In genomic region chr1:161209790-161210409, GRCh38 we compare ENCODE assay signal across 8 cellular contexts. TPM values are rescaled to one million over a fixed set of nuclear protein-coding genes. Genes with fewer than 3 reads are reported as not detected.
DNase-seq lines count a peak whose midpoint lies in the region; ATAC-seq and TF ChIP-seq lines count a peak whose summit lies in the region.

No MANE protein-coding gene starts in this region.

- peak overlapping the region; percentile 90 for H3K27ac ChIP-seq in left ventricle myocardium inferior (replicated peaks)

- H3K9ac ChIP-seq in adipocyte (ENCODE audit: low read length): no peak overlapping the region

- H3K4me1 ChIP-seq in adipocyte (ENCODE audit: control insufficient read depth, insufficient read depth, low read length) (peaks cover 17% of the 10 kb centered on the region), left ventricle myocardium inferior (peaks cover 58% of the 10 kb centered on the region)

- DNase-seq in C1 segment of cervical spinal cord (lab: John Stamatoyannopoulos, UW) (peak in 11 of 14 donors; percentile 11 to 69 (median 38)), NCI-H1417 treated with DMSO at 0.1 percent for 48 hours (lab: John Stamatoyannopoulos, UW) (peak; percentile 18), adipocyte (ENCODE audit: low read depth) (peak; percentile 92), left ventricle myocardium inferior (peak; percentile 66), retinal pigment epithelial cell (ENCODE audit: low read depth) (no peak)

- intact Hi-C loops in left ventricle myocardium inferior (cut with micrococcal nuclease): no loop called here

- peak; percentile 93 for TF ChIP-seq CTCF in left ventricle myocardium inferior (IDR thresholded peaks at IDR 0.05; ENCODE audit: borderline replicate concordance)
- peak; percentile 97 for TF ChIP-seq CTCF in retinal pigment epithelial cell (conservative IDR thresholded peaks at IDR 0.05; ENCODE audit: low read depth, low read length)

- H3K4me3 Mint-ChIP-seq in T-helper 1 cell treated with Interleukin-12 subunit alpha and Interleukin-12 subunit beta and Interleukin-4 antibody, amounts not matched to agents 30 μg/mL and 1 μg/mL, for 36 hours: no peak overlapping the region

- peaks cover 62% of the 10 kb centered on the region for H3K36me3 Mint-ChIP-seq in T-helper 1 cell treated with Interleukin-12 subunit alpha and Interleukin-12 subunit beta and Interleukin-4 antibody, amounts not matched to agents 30 μg/mL and 1 μg/mL, for 36 hours (ENCODE audit: low read depth)

- H3K36me3 ChIP-seq in adipocyte (ENCODE audit: control insufficient read depth, insufficient read depth, low read length, severe bottlenecking): peaks cover 73% of the 10 kb centered on the region
- peaks cover 97% of the 10 kb centered on the region for H3K36me3 ChIP-seq in left ventricle myocardium inferior

- H3K4me3 ChIP-seq in adipocyte (ENCODE audit: low read length) (no peak overlapping the region), left ventricle myocardium inferior (no peak overlapping the region), retinal pigment epithelial cell (ENCODE audit: low read length) (no peak overlapping the region)

- ATAC-seq in GM21576 (IDR thresholded peaks at IDR 0.05; ENCODE audit: unreplicated experiment) (peak; percentile 66), HG03469 (IDR thresholded peaks at IDR 0.05; ENCODE audit: unreplicated experiment) (no peak)

- H3K27ac Mint-ChIP-seq in T-helper 1 cell treated with Interleukin-12 subunit alpha and Interleukin-12 subunit beta and Interleukin-4 antibody, amounts not matched to agents 30 μg/mL and 1 μg/mL, for 36 hours: peak overlapping the region; percentile 27

- no peaks in the 10 kb centered on the region for H3K27me3 Mint-ChIP-seq in T-helper 1 cell treated with Interleukin-12 subunit alpha and Interleukin-12 subunit beta and Interleukin-4 antibody, amounts not matched to agents 30 μg/mL and 1 μg/mL, for 36 hours (ENCODE audit: low read depth)

- peaks cover 33% of the 10 kb centered on the region for H3K4me1 Mint-ChIP-seq in T-helper 1 cell treated with Interleukin-12 subunit alpha and Interleukin-12 subunit beta and Interleukin-4 antibody, amounts not matched to agents 30 μg/mL and 1 μg/mL, for 36 hours (ENCODE audit: low read depth)

- no peaks in the 10 kb centered on the region for H3K27me3 ChIP-seq in adipocyte (replicated peaks; ENCODE audit: control insufficient read depth, insufficient read depth, low read length)
- no peaks in the 10 kb centered on the region for H3K27me3 ChIP-seq in left ventricle myocardium inferior (ENCODE audit: low read depth)

- H3K9me3 ChIP-seq in adipocyte (ENCODE audit: control insufficient read depth, low read length) (no peaks in the 10 kb centered on the region), left ventricle myocardium inferior (replicated peaks) (no peaks in the 10 kb centered on the region)

- H3K9me3 Mint-ChIP-seq in T-helper 1 cell treated with Interleukin-12 subunit alpha and Interleukin-12 subunit beta and Interleukin-4 antibody, amounts not matched to agents 30 μg/mL and 1 μg/mL, for 36 hours: no peaks in the 10 kb centered on the region

RNA-seq across cellular contexts. Expression of gene FCER1G, which starts 5.2 kb away (rescaled TPM):
- total RNA-seq in left ventricle myocardium inferior: 22.0 TPM

RNA-seq across cellular contexts. Expression of gene NDUFS2, which starts 7.7 kb away (rescaled TPM):
- 302 TPM for total RNA-seq in left ventricle myocardium inferior

RNA-seq across cellular contexts. Expression of gene ADAMTS4, which starts 11.0 kb away (rescaled TPM):
- total RNA-seq in left ventricle myocardium inferior: 14.1 TPM

RNA-seq across cellular contexts. Expression of gene APOA2, which starts 13.5 kb away (rescaled TPM):
- total RNA-seq in left ventricle myocardium inferior: not detected

RNA-seq across cellular contexts. Expression of gene TOMM40L, which starts 16.0 kb away (rescaled TPM):
- 39.3 TPM for total RNA-seq in left ventricle myocardium inferior
